ENCODE assay signal across 14 cellular contexts in the genomic region with DNA sequence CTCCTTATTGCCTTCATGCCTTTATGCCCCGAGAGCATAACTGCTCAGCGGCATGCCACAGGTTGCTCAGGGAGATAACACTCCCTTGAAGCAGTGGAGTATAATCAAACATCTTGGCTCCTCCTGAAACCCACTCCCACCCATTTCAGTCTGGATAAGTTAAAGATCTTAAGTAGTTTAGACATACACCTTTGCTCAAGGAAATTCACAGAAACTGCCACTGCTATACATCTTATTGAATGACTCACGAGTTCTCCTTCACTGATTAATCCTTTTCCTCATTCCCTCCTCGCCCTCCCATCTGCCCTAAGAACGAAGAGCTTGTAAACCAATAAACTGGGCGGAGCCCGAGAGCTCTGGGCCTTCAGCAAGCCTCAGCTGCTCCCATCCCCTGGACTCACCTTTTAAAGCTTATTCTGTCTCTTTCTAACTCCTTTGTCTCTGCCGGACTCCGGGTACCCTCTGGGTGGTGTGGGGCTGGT. TPM values are rescaled to one million over a fixed set of nuclear protein-coding genes. Genes with fewer than 3 reads are reported as not detected.
"Had no signal": no experiment of that assay in that cellular context is flagged by ENCODE, and none has a peak within 500 bp of the region (broad histone marks: within the 10 kb centered on the region; RNA-seq: fewer than 3 reads in every experiment).

No MANE protein-coding gene starts in this region.

RNA-seq across cellular contexts. Expression of gene SH2D1B, which starts 7.6 kb away (rescaled TPM):
- total RNA-seq: activated CD4-positive, alpha-beta T cell treated with anti-CD3 and anti-CD28 coated beads for 36 hours; astrocyte; fibroblast of lung; frontal cortex; kidney epithelial cell; occipital lobe; thyroid gland; WTC11 had no signal
- polyA plus RNA-seq: fibroblast of lung had no signal

RNA-seq across cellular contexts. Expression of gene C1orf226, which starts 38.0 kb away (rescaled TPM):
- total RNA-seq: mononuclear cell had no signal

RNA-seq across cellular contexts. Expression of gene SPATA46, which starts 42.8 kb away (rescaled TPM):
- total RNA-seq: activated CD4-positive, alpha-beta T cell treated with anti-CD3 and anti-CD28 coated beads for 36 hours; astrocyte; breast epithelium; fibroblast of lung; frontal cortex; kidney epithelial cell; left ventricle myocardium superior; mononuclear cell; occipital lobe; subcutaneous adipose tissue; thyroid gland; uterus; WTC11 had no signal
- polyA plus RNA-seq: adipose tissue, fibroblast of lung had no signal
